24 cellular contexts compared by ENCODE assay signal in genomic region chr9:19122490-19123042, GRCh38. TPM values are rescaled to one million over a fixed set of nuclear protein-coding genes. Genes with fewer than 3 reads are reported as not detected.
DNase-seq lines count a peak whose midpoint lies in the region; ATAC-seq and TF ChIP-seq lines count a peak whose summit lies in the region.
"Had no signal": no experiment of that assay in that cellular context is flagged by ENCODE, and none has a peak within 500 bp of the region (broad histone marks: within the 10 kb centered on the region; RNA-seq: fewer than 3 reads in every experiment).

No MANE protein-coding gene starts in this region.

- no peaks in the 10 kb centered on the region for H3K9me2 ChIP-seq in PC-9 (ENCODE audit: insufficient read depth)

- H2AFZ ChIP-seq in PC-9 = no peak overlapping the region
- H2AFZ ChIP-seq: parathyroid adenoma had no signal

- CTCF ChIA-PET in PC-9 (lab: Charles Lee) = interaction anchor here (0.6 kb wide), 1 partner anchor 595 kb away, joined by 4 read pairs; no protein-coding TSS in a partner anchor

- H3K27me3 ChIP-seq in cardiac muscle cell = no peaks in the 10 kb centered on the region
- H3K27me3 ChIP-seq in right cardiac atrium (ENCODE audit: control insufficient read depth, insufficient read depth) = no peaks in the 10 kb centered on the region
- no peaks in the 10 kb centered on the region for H3K27me3 ChIP-seq in gastrocnemius medialis
- no peaks in the 10 kb centered on the region for H3K27me3 ChIP-seq in PC-9 (ENCODE audit: insufficient read depth, low read depth)
- no peaks in the 10 kb centered on the region for H3K27me3 ChIP-seq in tibial artery
- H3K27me3 ChIP-seq: heart right ventricle, SJSA1, uterus had no signal

- no peak overlapping the region for H3K4me3 Mint-ChIP-seq in activated T-helper 1 cell treated with anti-CD3 and anti-CD28 coated beads, Interleukin-12 subunit alpha, Interleukin-12 subunit beta, Interleukin-2, Interleukin-4 antibody, amounts not matched to agents 30 ng/mL and 10 ng/mL and 1 ng/mL, durations not matched to agents 14 hours and 24 hours and 36 hours
- H3K4me3 Mint-ChIP-seq: activated T-cell treated with anti-CD3 and anti-CD28 coated beads, Interleukin-2, amount 50 U/mL, for 72 hours; T-helper 2 cell treated with Interferon-gamma antibody and Interleukin-4, amounts not matched to agents 5 μg/mL and 100 μg/mL, for 36 hours had no signal

- no peak overlapping the region for H3K4me3 ChIP-seq in cardiac muscle cell
- H3K4me3 ChIP-seq in right cardiac atrium (ENCODE audit: low read length) = no peak overlapping the region
- H3K4me3 ChIP-seq in fibroblast of the aortic adventitia (ENCODE audit: low read depth, low read length) = no peak overlapping the region
- H3K4me3 ChIP-seq in gastrocnemius medialis = peak overlapping the region in 1 of 4 donors; percentile 84
- no peak overlapping the region for H3K4me3 ChIP-seq in PC-9
- no peak overlapping the region for H3K4me3 ChIP-seq in tibial artery
- H3K4me3 ChIP-seq: SJSA1, uterus had no signal

- H3K4me1 ChIP-seq in cardiac muscle cell (ENCODE audit: low read depth) (peaks cover 3% of the 10 kb centered on the region), right cardiac atrium (ENCODE audit: control insufficient read depth, insufficient read depth, low read length) (peaks cover 10% of the 10 kb centered on the region), gastrocnemius medialis (peaks cover 61 to 64% of the 10 kb centered on the region in 2 donors), PC-9 (replicated peaks; ENCODE audit: insufficient read depth) (peaks cover 7% of the 10 kb centered on the region; the same call in 1 of the 2 replicates), tibial artery (peaks cover 0 to 8% (median 0%) of the 10 kb centered on the region in 4 donors)
- H3K4me1 ChIP-seq: parathyroid adenoma, uterus had no signal

- peak; percentile 36 for TF ChIP-seq CTCF in cardiac muscle cell (IDR thresholded peaks at IDR 0.05; ENCODE audit: low read depth, low read length)
- peak; percentile 18 for TF ChIP-seq CTCF in fibroblast of the aortic adventitia (IDR thresholded peaks at IDR 0.05; ENCODE audit: insufficient read depth, low read length)
- TF ChIP-seq CTCF in gastrocnemius medialis (IDR thresholded peaks at IDR 0.05 in 4 of 5, conservative IDR thresholded peaks at IDR 0.05 in 1 of 5) = peak in 2 of 5 experiments; percentile 17 to 20
- no peak for TF ChIP-seq CTCF in PC-9 (conservative IDR thresholded peaks at IDR 0.05)
- no peak for TF ChIP-seq CTCF in tibial artery (IDR thresholded peaks at IDR 0.05)

- H3K36me3 ChIP-seq in cardiac muscle cell (peaks cover 45% of the 10 kb centered on the region), gastrocnemius medialis (peaks cover 23 to 79% of the 10 kb centered on the region in 2 donors), PC-9 (ENCODE audit: low read depth) (no peaks in the 10 kb centered on the region), tibial artery (peaks cover 38 to 83% (median 68%) of the 10 kb centered on the region in 3 donors)
- H3K36me3 ChIP-seq: uterus had no signal

- POLR2A ChIA-PET in PC-9 (lab: Charles Lee; ENCODE audit: unreplicated experiment) = no interaction called here

- H3K9me3 Mint-ChIP-seq in activated T-helper 1 cell treated with anti-CD3 and anti-CD28 coated beads, Interleukin-12 subunit alpha, Interleukin-12 subunit beta, Interleukin-2, Interleukin-4 antibody, amounts not matched to agents 30 ng/mL and 10 ng/mL and 1 ng/mL, durations not matched to agents 14 hours and 24 hours and 36 hours = no peaks in the 10 kb centered on the region
- H3K9me3 Mint-ChIP-seq: activated T-cell treated with anti-CD3 and anti-CD28 coated beads, Interleukin-2, amount 50 U/mL, for 72 hours; T-helper 2 cell treated with Interferon-gamma antibody and Interleukin-4, amounts not matched to agents 5 μg/mL and 100 μg/mL, for 36 hours had no signal

- H3K27ac ChIP-seq in cardiac muscle cell = no peak overlapping the region
- no peak overlapping the region for H3K27ac ChIP-seq in right cardiac atrium (ENCODE audit: low read length)
- peak overlapping the region; percentile 95 to 98 (median 96) for H3K27ac ChIP-seq in gastrocnemius medialis
- no peak overlapping the region for H3K27ac ChIP-seq in PC-9
- no peak overlapping the region for H3K27ac ChIP-seq in tibial artery
- H3K27ac ChIP-seq: C4-2B, parathyroid adenoma, SJSA1, uterus had no signal

- 92% methylated on average over 3 of the region's 3 CpGs for WGBS in right cardiac atrium

- ATAC-seq in right cardiac atrium (no peak), gastrocnemius medialis (no peak)
- ATAC-seq: activated T-cell treated with anti-CD3 and anti-CD28 coated beads, Interleukin-2, amount 50 U/mL, for 72 hours; heart right ventricle; Panc1 had no signal

- no peaks in the 10 kb centered on the region for H3F3A ChIP-seq in PC-9 (ENCODE audit: insufficient read depth, low read depth)

- peak in 1 of 2 donors; percentile 9 for TF ChIP-seq POLR2A in gastrocnemius medialis (IDR thresholded peaks at IDR 0.05)

- intact Hi-C loops in right cardiac atrium (cut with DNase I) (loop anchor here in 1 of 4 donors (10.0 kb wide), 1 partner anchor 52 kb away; no protein-coding TSS in a partner anchor), gastrocnemius medialis (cut with DNase I; ENCODE audit: low total_unique reads) (loop anchor here (1.0 kb wide), 1 partner anchor 37 kb away; no protein-coding TSS in a partner anchor), PC-9 (cut with micrococcal nuclease; ENCODE audit: unreplicated experiment) (no loop called here), tibial artery (cut with DNase I; ENCODE audit: low total_unique reads) (no loop called here)
- intact Hi-C loops in activated T-helper 1 cell treated with anti-CD3 and anti-CD28 coated beads, Interleukin-12 subunit alpha, Interleukin-12 subunit beta, Interleukin-2, Interleukin-4 antibody, amounts not matched to agents 30 ng/mL and 10 ng/mL and 1 ng/mL, durations not matched to agents 14 hours and 24 hours and 36 hours (cut with micrococcal nuclease) = no loop called here

- H3K27me3 Mint-ChIP-seq in activated T-helper 1 cell treated with anti-CD3 and anti-CD28 coated beads, Interleukin-12 subunit alpha, Interleukin-12 subunit beta, Interleukin-2, Interleukin-4 antibody, amounts not matched to agents 30 ng/mL and 10 ng/mL and 1 ng/mL, durations not matched to agents 14 hours and 24 hours and 36 hours (ENCODE audit: insufficient read depth) = no peaks in the 10 kb centered on the region

- peak in 1 of 2 donors; percentile 62 for DNase-seq in cardiac muscle cell (ENCODE audit: low read depth in 1 of 2, low spot score in 1 of 2)
- no peak for DNase-seq in right cardiac atrium
- DNase-seq in activated T-helper 1 cell treated with anti-CD3 and anti-CD28 coated beads, Interleukin-12 subunit alpha, Interleukin-12 subunit beta, Interleukin-2, Interleukin-4 antibody, amounts not matched to agents 30 ng/mL and 10 ng/mL and 1 ng/mL, durations not matched to agents 14 hours and 24 hours and 36 hours (ENCODE audit: low spot score) = no peak
- DNase-seq in fibroblast of the aortic adventitia (ENCODE audit: low read depth) = no peak
- DNase-seq in gastrocnemius medialis = no peak
- no peak for DNase-seq in HT-29 (ENCODE audit: low spot score)
- no peak for DNase-seq in PC-9
- no peak for DNase-seq in tibial artery
- DNase-seq: activated CD4-positive, CD25-positive, alpha-beta regulatory T cell; activated T-cell treated with anti-CD3 and anti-CD28 coated beads, Interleukin-2, amount 50 U/mL, for 72 hours; central memory CD4-positive, alpha-beta T cell; effector CD4-positive, alpha-beta T cell; heart right ventricle; NCI-H146; NCI-H2171 treated with DMSO at 0.1 percent for 48 hours; NCI-H748 treated with DMSO at 0.1 percent for 48 hours; small intestine; stimulated activated CD4-positive, alpha-beta T cell treated with anti-CD3 and anti-CD28 coated beads, Interleukin-2, amount 100 ng/mL, for 48 hours; uterus had no signal

- in situ Hi-C loops in gastrocnemius medialis (cut with MboI; ENCODE audit: low sequenced_read_pairs in 4 of 4) = no loop called here

- no peaks in the 10 kb centered on the region for H3K79me2 ChIP-seq in PC-9 (ENCODE audit: low read depth)
- H3K79me2 ChIP-seq: parathyroid adenoma had no signal

- no peaks in the 10 kb centered on the region for H4K20me1 ChIP-seq in PC-9 (ENCODE audit: insufficient read depth)

- H3K36me3 Mint-ChIP-seq in activated T-helper 1 cell treated with anti-CD3 and anti-CD28 coated beads, Interleukin-12 subunit alpha, Interleukin-12 subunit beta, Interleukin-2, Interleukin-4 antibody, amounts not matched to agents 30 ng/mL and 10 ng/mL and 1 ng/mL, durations not matched to agents 14 hours and 24 hours and 36 hours (ENCODE audit: low read depth) = peaks cover 55% of the 10 kb centered on the region

- no TSS peak for BruUV-seq in PC-9 (replicated peaks; lab: Mats Ljungman, UMichigan)

- H3K9me3 ChIP-seq in cardiac muscle cell (ENCODE audit: low read depth) (no peaks in the 10 kb centered on the region), right cardiac atrium (ENCODE audit: control insufficient read depth, low read length) (no peaks in the 10 kb centered on the region), gastrocnemius medialis (no peaks in the 10 kb centered on the region), PC-9 (ENCODE audit: insufficient read depth, low read depth) (no peaks in the 10 kb centered on the region), tibial artery (no peaks in the 10 kb centered on the region)
- H3K9me3 ChIP-seq: heart right ventricle, SJSA1, uterus had no signal

- peak overlapping the region; percentile 12 for H3K27ac Mint-ChIP-seq in activated T-helper 1 cell treated with anti-CD3 and anti-CD28 coated beads, Interleukin-12 subunit alpha, Interleukin-12 subunit beta, Interleukin-2, Interleukin-4 antibody, amounts not matched to agents 30 ng/mL and 10 ng/mL and 1 ng/mL, durations not matched to agents 14 hours and 24 hours and 36 hours

- H3K4me2 ChIP-seq in PC-9 = no peak overlapping the region

- H3K4me1 Mint-ChIP-seq in activated T-helper 1 cell treated with anti-CD3 and anti-CD28 coated beads, Interleukin-12 subunit alpha, Interleukin-12 subunit beta, Interleukin-2, Interleukin-4 antibody, amounts not matched to agents 30 ng/mL and 10 ng/mL and 1 ng/mL, durations not matched to agents 14 hours and 24 hours and 36 hours (ENCODE audit: low read depth) = peaks cover 39% of the 10 kb centered on the region

RNA-seq across cellular contexts. Expression of gene PLIN2, which starts 4.7 kb away (rescaled TPM):
- total RNA-seq in cardiac muscle cell = 33.6 and 55.7 TPM in 2 replicates
- polyA plus RNA-seq in cardiac muscle cell = 42.0 and 91.1 TPM in 2 replicates
- total RNA-seq in right cardiac atrium = 100 to 1,000 TPM in 1 of 4 donors, 10 to 100 TPM in 3; 56.3 to 236 (median 79.0) TPM
- polyA plus RNA-seq in right cardiac atrium = 74.7 TPM
- 53.3 and 57.2 TPM in 2 replicates for total RNA-seq in activated T-helper 1 cell treated with anti-CD3 and anti-CD28 coated beads, Interleukin-12 subunit alpha, Interleukin-12 subunit beta, Interleukin-2, Interleukin-4 antibody, amounts not matched to agents 30 ng/mL and 10 ng/mL and 1 ng/mL, durations not matched to agents 14 hours and 24 hours and 36 hours
- total RNA-seq in fibroblast of the aortic adventitia (ENCODE audit: low replicate concordance) = 200 and 207 TPM in 2 replicates
- total RNA-seq in gastrocnemius medialis = 1,000 to 10,000 TPM in 3 of 4 donors, 100 to 1,000 TPM in 1; 485 to 1,318 (median 1,176) TPM
- total RNA-seq in HT-29 (2014; rRNA removed; shearing (Covaris generic)) = 7.2 and 8.9 TPM in 2 replicates
- total RNA-seq in PC-9 (2021) = 2.2 and 2.7 TPM in 2 replicates

RNA-seq across cellular contexts. Expression of gene HAUS6, which starts 19.9 kb away (rescaled TPM):
- total RNA-seq in cardiac muscle cell = 6.7 and 9.4 TPM in 2 replicates
- 5.6 and 6.5 TPM in 2 replicates for polyA plus RNA-seq in cardiac muscle cell
- 1 to 10 TPM; 6.1 to 9.2 (median 7.9) TPM for total RNA-seq in right cardiac atrium
- polyA plus RNA-seq in right cardiac atrium = 2.8 TPM
- 31.8 and 31.9 TPM in 2 replicates for total RNA-seq in activated T-helper 1 cell treated with anti-CD3 and anti-CD28 coated beads, Interleukin-12 subunit alpha, Interleukin-12 subunit beta, Interleukin-2, Interleukin-4 antibody, amounts not matched to agents 30 ng/mL and 10 ng/mL and 1 ng/mL, durations not matched to agents 14 hours and 24 hours and 36 hours
- 15.3 and 26.8 TPM in 2 replicates for total RNA-seq in fibroblast of the aortic adventitia (ENCODE audit: low replicate concordance)
- 1 to 10 TPM; 3.7 to 6.3 (median 5.3) TPM for total RNA-seq in gastrocnemius medialis
- 9.8 and 9.9 TPM in 2 replicates for total RNA-seq in HT-29 (2014; rRNA removed; shearing (Covaris generic))
- total RNA-seq in PC-9 (2021) = 13.3 and 19.1 TPM in 2 replicates

Comparison
In these comparisons a context has a peak if more than half of its experiments do, and no peak if none do; other contexts are left out.
1. H3K27ac ChIP-seq: peak in gastrocnemius medialis (4 of 4); none in cardiac muscle cell (single experiment), right cardiac atrium (single experiment), PC-9 (single experiment) and tibial artery (0 of 2).
2. CTCF ChIP-seq: peak in cardiac muscle cell (single experiment) and fibroblast of the aortic adventitia (single experiment); none in PC-9 (single experiment) and tibial artery (0 of 2).